9 cellular contexts compared by ENCODE assay signal in genomic region chr2:31344447-31344846, GRCh38.
"Had no signal": no experiment of that assay in that cellular context is flagged by ENCODE, and none has a peak within 500 bp of the region (broad histone marks: within the 10 kb centered on the region; RNA-seq: fewer than 3 reads in every experiment).

No MANE protein-coding gene starts in this region.

- H3K27ac Mint-ChIP-seq: HFFc6 had no signal

- H3K27ac ChIP-seq: GM23248 had no signal

- H3K36me3 ChIP-seq: HAP-1 had no signal

- H3K4me3 Mint-ChIP-seq: HFFc6 had no signal

- FAIRE-seq: HepG2, K562 had no signal

- H3K9me3 Mint-ChIP-seq: HFFc6 had no signal

- ATAC-seq: HCT116, HepG2, K562 had no signal

- H3K4me3 ChIP-seq: GM23248, HAP-1, K562 had no signal

- H3K4me1 ChIP-seq: HAP-1 had no signal

- DNase-seq: GM23248, GOT3, H7, HFFc6, KG1 had no signal

- H3K9me3 ChIP-seq: HAP-1 had no signal

- H3K9ac ChIP-seq: GM23248 had no signal

- H2AFZ ChIP-seq: GM23248 had no signal
